In genomic region chr7:82444220-82445049, GRCh38 we compare ENCODE assay signal across 2 cellular contexts.
TF ChIP-seq lines count a peak whose summit lies in the region.

No MANE protein-coding gene starts in this region.

TF ChIP-seq in GM12878, 131 proteins besides CTCF, POLR2A, EP300 and RAD21:
- TF ChIP-seq MLLT1 (IDR thresholded peaks at IDR 0.05) (0 out of 2 replicates have a peak, but pooled peaks have one; percentile 23), LARP7 (IDR thresholded peaks at IDR 0.05) (peak; percentile 69; the same call in 1 of the 2 replicates), JUND (IDR thresholded peaks at IDR 0.05; ENCODE audit: low read depth, low read length) (no peak), MEF2B (IDR thresholded peaks at IDR 0.05; ENCODE audit: partially characterized antibody, poor library complexity, severe bottlenecking) (peak; percentile 30), SMARCA5 (IDR thresholded peaks at IDR 0.05) (peak; percentile 49; the same call in 1 of the 2 replicates)

TF ChIP-seq in HepG2, 621 proteins besides CTCF, POLR2A, EP300 and RAD21:
- no peak for TF ChIP-seq ZNF543 (CRISPR knock-in tag; IDR thresholded peaks at IDR 0.05)
